1 cellular context compared by ENCODE assay signal in the genomic region with DNA sequence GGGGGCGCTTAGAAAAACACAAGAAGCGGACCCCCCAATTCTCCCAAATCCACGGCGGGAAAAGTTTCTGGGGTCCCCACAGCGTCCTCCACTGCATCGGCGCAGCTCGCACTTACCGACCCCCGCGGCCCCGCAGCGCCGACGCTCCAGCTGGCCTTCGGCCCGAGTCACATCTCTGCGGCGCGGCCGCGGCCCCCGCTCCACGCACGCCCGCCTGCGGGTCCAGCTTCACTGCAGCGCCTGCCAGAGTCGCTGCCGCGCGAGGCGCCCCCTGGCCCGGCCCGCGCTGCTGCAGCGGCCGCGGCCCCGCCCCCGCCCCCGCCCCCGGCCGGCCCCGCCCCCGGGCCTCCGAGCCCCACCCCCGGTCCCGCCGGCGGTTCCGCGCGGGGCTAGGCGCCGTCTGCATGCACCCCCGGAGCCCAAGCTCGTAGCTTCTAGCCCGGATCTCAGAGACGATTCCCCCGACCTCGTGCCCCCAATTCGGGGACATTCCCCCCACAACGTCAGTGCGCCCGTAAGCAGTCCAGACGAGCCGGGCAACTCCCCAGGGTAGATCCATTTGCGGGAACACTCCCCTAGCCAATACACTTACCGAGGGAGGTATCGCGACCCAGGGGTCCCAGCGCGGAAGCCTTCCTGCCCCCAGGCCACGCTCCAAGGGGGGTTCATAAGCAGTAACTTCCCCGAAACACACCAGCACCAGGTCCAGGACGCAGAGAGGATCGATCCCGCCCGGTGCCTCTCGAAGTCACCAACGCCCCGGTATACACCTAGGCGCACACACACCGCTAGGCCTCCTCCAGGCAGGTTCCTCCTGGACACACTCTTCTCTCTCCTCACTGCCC.
TF ChIP-seq lines count a peak whose summit lies in the region.

A gene with protein sequence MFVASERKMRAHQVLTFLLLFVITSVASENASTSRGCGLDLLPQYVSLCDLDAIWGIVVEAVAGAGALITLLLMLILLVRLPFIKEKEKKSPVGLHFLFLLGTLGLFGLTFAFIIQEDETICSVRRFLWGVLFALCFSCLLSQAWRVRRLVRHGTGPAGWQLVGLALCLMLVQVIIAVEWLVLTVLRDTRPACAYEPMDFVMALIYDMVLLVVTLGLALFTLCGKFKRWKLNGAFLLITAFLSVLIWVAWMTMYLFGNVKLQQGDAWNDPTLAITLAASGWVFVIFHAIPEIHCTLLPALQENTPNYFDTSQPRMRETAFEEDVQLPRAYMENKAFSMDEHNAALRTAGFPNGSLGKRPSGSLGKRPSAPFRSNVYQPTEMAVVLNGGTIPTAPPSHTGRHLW (minus strand): TSS at position 238 of the 845 bp plus-strand sequence. CDS start 12,003 bp downstream, outside the sequence.

TF ChIP-seq in HepG2, 621 proteins besides CTCF, POLR2A, EP300 and RAD21 (continued from another document and continues in another):
- TF ChIP-seq, protein P1, sequence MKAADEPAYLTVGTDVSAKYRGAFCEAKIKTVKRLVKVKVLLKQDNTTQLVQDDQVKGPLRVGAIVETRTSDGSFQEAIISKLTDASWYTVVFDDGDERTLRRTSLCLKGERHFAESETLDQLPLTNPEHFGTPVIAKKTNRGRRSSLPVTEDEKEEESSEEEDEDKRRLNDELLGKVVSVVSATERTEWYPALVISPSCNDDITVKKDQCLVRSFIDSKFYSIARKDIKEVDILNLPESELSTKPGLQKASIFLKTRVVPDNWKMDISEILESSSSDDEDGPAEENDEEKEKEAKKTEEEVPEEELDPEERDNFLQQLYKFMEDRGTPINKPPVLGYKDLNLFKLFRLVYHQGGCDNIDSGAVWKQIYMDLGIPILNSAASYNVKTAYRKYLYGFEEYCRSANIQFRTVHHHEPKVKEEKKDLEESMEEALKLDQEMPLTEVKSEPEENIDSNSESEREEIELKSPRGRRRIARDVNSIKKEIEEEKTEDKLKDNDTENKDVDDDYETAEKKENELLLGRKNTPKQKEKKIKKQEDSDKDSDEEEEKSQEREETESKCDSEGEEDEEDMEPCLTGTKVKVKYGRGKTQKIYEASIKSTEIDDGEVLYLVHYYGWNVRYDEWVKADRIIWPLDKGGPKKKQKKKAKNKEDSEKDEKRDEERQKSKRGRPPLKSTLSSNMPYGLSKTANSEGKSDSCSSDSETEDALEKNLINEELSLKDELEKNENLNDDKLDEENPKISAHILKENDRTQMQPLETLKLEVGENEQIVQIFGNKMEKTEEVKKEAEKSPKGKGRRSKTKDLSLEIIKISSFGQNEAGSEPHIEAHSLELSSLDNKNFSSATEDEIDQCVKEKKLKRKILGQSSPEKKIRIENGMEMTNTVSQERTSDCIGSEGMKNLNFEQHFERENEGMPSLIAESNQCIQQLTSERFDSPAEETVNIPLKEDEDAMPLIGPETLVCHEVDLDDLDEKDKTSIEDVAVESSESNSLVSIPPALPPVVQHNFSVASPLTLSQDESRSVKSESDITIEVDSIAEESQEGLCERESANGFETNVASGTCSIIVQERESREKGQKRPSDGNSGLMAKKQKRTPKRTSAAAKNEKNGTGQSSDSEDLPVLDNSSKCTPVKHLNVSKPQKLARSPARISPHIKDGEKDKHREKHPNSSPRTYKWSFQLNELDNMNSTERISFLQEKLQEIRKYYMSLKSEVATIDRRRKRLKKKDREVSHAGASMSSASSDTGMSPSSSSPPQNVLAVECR (CRISPR knock-in tag; IDR thresholded peaks at IDR 0.05; ENCODE audit: borderline replicate concordance) = no peak
- TF ChIP-seq, protein P2, sequence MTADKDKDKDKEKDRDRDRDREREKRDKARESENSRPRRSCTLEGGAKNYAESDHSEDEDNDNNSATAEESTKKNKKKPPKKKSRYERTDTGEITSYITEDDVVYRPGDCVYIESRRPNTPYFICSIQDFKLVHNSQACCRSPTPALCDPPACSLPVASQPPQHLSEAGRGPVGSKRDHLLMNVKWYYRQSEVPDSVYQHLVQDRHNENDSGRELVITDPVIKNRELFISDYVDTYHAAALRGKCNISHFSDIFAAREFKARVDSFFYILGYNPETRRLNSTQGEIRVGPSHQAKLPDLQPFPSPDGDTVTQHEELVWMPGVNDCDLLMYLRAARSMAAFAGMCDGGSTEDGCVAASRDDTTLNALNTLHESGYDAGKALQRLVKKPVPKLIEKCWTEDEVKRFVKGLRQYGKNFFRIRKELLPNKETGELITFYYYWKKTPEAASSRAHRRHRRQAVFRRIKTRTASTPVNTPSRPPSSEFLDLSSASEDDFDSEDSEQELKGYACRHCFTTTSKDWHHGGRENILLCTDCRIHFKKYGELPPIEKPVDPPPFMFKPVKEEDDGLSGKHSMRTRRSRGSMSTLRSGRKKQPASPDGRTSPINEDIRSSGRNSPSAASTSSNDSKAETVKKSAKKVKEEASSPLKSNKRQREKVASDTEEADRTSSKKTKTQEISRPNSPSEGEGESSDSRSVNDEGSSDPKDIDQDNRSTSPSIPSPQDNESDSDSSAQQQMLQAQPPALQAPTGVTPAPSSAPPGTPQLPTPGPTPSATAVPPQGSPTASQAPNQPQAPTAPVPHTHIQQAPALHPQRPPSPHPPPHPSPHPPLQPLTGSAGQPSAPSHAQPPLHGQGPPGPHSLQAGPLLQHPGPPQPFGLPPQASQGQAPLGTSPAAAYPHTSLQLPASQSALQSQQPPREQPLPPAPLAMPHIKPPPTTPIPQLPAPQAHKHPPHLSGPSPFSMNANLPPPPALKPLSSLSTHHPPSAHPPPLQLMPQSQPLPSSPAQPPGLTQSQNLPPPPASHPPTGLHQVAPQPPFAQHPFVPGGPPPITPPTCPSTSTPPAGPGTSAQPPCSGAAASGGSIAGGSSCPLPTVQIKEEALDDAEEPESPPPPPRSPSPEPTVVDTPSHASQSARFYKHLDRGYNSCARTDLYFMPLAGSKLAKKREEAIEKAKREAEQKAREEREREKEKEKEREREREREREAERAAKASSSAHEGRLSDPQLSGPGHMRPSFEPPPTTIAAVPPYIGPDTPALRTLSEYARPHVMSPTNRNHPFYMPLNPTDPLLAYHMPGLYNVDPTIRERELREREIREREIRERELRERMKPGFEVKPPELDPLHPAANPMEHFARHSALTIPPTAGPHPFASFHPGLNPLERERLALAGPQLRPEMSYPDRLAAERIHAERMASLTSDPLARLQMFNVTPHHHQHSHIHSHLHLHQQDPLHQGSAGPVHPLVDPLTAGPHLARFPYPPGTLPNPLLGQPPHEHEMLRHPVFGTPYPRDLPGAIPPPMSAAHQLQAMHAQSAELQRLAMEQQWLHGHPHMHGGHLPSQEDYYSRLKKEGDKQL (CRISPR knock-in tag; IDR thresholded peaks at IDR 0.05; ENCODE audit: low read depth) = no peak
- TF ChIP-seq, protein P3, sequence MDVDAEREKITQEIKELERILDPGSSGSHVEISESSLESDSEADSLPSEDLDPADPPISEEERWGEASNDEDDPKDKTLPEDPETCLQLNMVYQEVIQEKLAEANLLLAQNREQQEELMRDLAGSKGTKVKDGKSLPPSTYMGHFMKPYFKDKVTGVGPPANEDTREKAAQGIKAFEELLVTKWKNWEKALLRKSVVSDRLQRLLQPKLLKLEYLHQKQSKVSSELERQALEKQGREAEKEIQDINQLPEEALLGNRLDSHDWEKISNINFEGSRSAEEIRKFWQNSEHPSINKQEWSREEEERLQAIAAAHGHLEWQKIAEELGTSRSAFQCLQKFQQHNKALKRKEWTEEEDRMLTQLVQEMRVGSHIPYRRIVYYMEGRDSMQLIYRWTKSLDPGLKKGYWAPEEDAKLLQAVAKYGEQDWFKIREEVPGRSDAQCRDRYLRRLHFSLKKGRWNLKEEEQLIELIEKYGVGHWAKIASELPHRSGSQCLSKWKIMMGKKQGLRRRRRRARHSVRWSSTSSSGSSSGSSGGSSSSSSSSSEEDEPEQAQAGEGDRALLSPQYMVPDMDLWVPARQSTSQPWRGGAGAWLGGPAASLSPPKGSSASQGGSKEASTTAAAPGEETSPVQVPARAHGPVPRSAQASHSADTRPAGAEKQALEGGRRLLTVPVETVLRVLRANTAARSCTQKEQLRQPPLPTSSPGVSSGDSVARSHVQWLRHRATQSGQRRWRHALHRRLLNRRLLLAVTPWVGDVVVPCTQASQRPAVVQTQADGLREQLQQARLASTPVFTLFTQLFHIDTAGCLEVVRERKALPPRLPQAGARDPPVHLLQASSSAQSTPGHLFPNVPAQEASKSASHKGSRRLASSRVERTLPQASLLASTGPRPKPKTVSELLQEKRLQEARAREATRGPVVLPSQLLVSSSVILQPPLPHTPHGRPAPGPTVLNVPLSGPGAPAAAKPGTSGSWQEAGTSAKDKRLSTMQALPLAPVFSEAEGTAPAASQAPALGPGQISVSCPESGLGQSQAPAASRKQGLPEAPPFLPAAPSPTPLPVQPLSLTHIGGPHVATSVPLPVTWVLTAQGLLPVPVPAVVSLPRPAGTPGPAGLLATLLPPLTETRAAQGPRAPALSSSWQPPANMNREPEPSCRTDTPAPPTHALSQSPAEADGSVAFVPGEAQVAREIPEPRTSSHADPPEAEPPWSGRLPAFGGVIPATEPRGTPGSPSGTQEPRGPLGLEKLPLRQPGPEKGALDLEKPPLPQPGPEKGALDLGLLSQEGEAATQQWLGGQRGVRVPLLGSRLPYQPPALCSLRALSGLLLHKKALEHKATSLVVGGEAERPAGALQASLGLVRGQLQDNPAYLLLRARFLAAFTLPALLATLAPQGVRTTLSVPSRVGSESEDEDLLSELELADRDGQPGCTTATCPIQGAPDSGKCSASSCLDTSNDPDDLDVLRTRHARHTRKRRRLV (CRISPR knock-in tag; IDR thresholded peaks at IDR 0.05) = no peak
- TF ChIP-seq MIER3 (CRISPR knock-in tag; IDR thresholded peaks at IDR 0.05; ENCODE audit: borderline replicate concordance) (no peak), ZFY (CRISPR knock-in tag; IDR thresholded peaks at IDR 0.05) (peak; percentile 30; the same call in 1 of the 2 replicates), ZNF225 (CRISPR knock-in tag; IDR thresholded peaks at IDR 0.05) (0 out of 2 replicates have a peak, but pooled peaks have one; percentile 28), ZNF83 (CRISPR knock-in tag; IDR thresholded peaks at IDR 0.05; ENCODE audit: borderline replicate concordance) (no peak; the same call in 1 of the 2 replicates), PPARG (CRISPR knock-in tag; conservative IDR thresholded peaks at IDR 0.05) (no peak), ONECUT2 (CRISPR knock-in tag; IDR thresholded peaks at IDR 0.05) (no peak), KLF16 (CRISPR knock-in tag; IDR thresholded peaks at IDR 0.05) (no peak), JUN (CRISPR knock-in tag; IDR thresholded peaks at IDR 0.05) (no peak), ZFP1 (CRISPR knock-in tag; IDR thresholded peaks at IDR 0.05) (no peak), SNAI1 (CRISPR knock-in tag; IDR thresholded peaks at IDR 0.05; ENCODE audit: borderline replicate concordance) (peak; percentile 13; the same call in 1 of the 2 replicates)
- TF ChIP-seq, protein P4, sequence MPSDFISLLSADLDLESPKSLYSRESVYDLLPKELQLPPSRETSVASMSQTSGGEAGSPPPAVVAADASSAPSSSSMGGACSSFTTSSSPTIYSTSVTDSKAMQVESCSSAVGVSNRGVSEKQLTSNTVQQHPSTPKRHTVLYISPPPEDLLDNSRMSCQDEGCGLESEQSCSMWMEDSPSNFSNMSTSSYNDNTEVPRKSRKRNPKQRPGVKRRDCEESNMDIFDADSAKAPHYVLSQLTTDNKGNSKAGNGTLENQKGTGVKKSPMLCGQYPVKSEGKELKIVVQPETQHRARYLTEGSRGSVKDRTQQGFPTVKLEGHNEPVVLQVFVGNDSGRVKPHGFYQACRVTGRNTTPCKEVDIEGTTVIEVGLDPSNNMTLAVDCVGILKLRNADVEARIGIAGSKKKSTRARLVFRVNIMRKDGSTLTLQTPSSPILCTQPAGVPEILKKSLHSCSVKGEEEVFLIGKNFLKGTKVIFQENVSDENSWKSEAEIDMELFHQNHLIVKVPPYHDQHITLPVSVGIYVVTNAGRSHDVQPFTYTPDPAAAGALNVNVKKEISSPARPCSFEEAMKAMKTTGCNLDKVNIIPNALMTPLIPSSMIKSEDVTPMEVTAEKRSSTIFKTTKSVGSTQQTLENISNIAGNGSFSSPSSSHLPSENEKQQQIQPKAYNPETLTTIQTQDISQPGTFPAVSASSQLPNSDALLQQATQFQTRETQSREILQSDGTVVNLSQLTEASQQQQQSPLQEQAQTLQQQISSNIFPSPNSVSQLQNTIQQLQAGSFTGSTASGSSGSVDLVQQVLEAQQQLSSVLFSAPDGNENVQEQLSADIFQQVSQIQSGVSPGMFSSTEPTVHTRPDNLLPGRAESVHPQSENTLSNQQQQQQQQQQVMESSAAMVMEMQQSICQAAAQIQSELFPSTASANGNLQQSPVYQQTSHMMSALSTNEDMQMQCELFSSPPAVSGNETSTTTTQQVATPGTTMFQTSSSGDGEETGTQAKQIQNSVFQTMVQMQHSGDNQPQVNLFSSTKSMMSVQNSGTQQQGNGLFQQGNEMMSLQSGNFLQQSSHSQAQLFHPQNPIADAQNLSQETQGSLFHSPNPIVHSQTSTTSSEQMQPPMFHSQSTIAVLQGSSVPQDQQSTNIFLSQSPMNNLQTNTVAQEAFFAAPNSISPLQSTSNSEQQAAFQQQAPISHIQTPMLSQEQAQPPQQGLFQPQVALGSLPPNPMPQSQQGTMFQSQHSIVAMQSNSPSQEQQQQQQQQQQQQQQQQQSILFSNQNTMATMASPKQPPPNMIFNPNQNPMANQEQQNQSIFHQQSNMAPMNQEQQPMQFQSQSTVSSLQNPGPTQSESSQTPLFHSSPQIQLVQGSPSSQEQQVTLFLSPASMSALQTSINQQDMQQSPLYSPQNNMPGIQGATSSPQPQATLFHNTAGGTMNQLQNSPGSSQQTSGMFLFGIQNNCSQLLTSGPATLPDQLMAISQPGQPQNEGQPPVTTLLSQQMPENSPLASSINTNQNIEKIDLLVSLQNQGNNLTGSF (CRISPR knock-in tag; IDR thresholded peaks at IDR 0.05) = no peak
- TF ChIP-seq, protein P5, sequence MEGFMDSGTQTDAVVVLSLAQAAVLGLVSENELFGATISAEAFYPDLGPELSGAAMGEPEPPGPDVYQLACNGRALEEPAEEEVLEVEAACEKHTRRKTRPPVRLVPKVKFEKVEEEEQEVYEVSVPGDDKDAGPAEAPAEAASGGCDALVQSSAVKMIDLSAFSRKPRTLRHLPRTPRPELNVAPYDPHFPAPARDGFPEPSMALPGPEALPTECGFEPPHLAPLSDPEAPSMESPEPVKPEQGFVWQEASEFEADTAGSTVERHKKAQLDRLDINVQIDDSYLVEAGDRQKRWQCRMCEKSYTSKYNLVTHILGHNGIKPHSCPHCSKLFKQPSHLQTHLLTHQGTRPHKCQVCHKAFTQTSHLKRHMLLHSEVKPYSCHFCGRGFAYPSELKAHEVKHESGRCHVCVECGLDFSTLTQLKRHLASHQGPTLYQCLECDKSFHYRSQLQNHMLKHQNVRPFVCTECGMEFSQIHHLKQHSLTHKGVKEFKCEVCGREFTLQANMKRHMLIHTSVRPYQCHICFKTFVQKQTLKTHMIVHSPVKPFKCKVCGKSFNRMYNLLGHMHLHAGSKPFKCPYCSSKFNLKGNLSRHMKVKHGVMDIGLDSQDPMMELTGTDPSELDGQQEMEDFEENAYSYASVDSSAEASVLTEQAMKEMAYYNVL (CRISPR knock-in tag; IDR thresholded peaks at IDR 0.05; ENCODE audit: borderline replicate concordance) = no peak
- TF ChIP-seq, protein P6, sequence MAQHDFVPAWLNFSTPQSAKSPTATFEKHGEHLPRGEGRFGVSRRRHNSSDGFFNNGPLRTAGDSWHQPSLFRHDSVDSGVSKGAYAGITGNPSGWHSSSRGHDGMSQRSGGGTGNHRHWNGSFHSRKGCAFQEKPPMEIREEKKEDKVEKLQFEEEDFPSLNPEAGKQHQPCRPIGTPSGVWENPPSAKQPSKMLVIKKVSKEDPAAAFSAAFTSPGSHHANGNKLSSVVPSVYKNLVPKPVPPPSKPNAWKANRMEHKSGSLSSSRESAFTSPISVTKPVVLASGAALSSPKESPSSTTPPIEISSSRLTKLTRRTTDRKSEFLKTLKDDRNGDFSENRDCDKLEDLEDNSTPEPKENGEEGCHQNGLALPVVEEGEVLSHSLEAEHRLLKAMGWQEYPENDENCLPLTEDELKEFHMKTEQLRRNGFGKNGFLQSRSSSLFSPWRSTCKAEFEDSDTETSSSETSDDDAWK (CRISPR knock-in tag; IDR thresholded peaks at IDR 0.05) = no peak
